Comparison of ENCODE assay signal across 25 cellular contexts in genomic region chr1:198711837-198712236, GRCh38.
DNase-seq lines count a peak whose midpoint lies in the region; ATAC-seq and TF ChIP-seq lines count a peak whose summit lies in the region.
"Had no signal": no experiment of that assay in that cellular context is flagged by ENCODE, and none has a peak within 500 bp of the region (broad histone marks: within the 10 kb centered on the region; RNA-seq: fewer than 3 reads in every experiment).

No MANE protein-coding gene starts in this region.

- peaks cover 9% of the 10 kb centered on the region for H3K4me1 ChIP-seq in CD8-positive, alpha-beta T cell (ENCODE audit: insufficient read depth, low read length)
- H3K4me1 ChIP-seq: heart left ventricle, lower lobe of right lung had no signal

- POLR2A ChIA-PET in CD8-positive, alpha-beta T cell (lab: Charles Lee), result interaction anchor here (0.8 kb wide), 1 partner anchor 11 kb away, joined by 5 read pairs; no protein-coding TSS in a partner anchor
- POLR2A ChIA-PET in T-cell (lab: Charles Lee), result interaction anchor here (0.6 to 1.0 kb wide), 3 partner anchors 20 to 76 kb away, joined by 3 to 5 read pairs (median 5); no protein-coding TSS in a partner anchor

- no peak overlapping the region for H3K4me3 Mint-ChIP-seq in CD8-positive, alpha-beta T cell
- no peak overlapping the region for H3K4me3 Mint-ChIP-seq in T-cell
- no peak overlapping the region for H3K4me3 Mint-ChIP-seq in effector memory CD8-positive, alpha-beta T cell
- H3K4me3 Mint-ChIP-seq: activated CD4-positive, alpha-beta T cell treated with anti-CD3 and anti-CD28 coated beads, Interleukin-2, amount 10 ng/mL, durations not matched to agents 7 days and 5 days; neural crest cell had no signal

- peaks cover 89% of the 10 kb centered on the region for H3K36me3 Mint-ChIP-seq in CD8-positive, alpha-beta T cell
- peaks cover 65% of the 10 kb centered on the region for H3K36me3 Mint-ChIP-seq in T-cell
- peaks cover 96% of the 10 kb centered on the region for H3K36me3 Mint-ChIP-seq in effector memory CD8-positive, alpha-beta T cell (ENCODE audit: insufficient read depth)

- peak overlapping the region; percentile 22 for H3K27ac Mint-ChIP-seq in CD8-positive, alpha-beta T cell
- H3K27ac Mint-ChIP-seq in T-cell, result peak overlapping the region; percentile 73 to 76
- peak overlapping the region in 1 of 2 donors; percentile 67 for H3K27ac Mint-ChIP-seq in effector memory CD8-positive, alpha-beta T cell
- H3K27ac Mint-ChIP-seq: activated CD4-positive, alpha-beta T cell treated with anti-CD3 and anti-CD28 coated beads, Interleukin-2, amount 10 ng/mL, durations not matched to agents 7 days and 5 days had no signal

- no peaks in the 10 kb centered on the region for H3K9me3 ChIP-seq in CD8-positive, alpha-beta T cell (ENCODE audit: low read length)
- no peaks in the 10 kb centered on the region for H3K9me3 ChIP-seq in WERI-Rb-1 (ENCODE audit: severe bottlenecking)
- H3K9me3 ChIP-seq: heart left ventricle, lower lobe of right lung had no signal

- H3K27me3 ChIP-seq in CD8-positive, alpha-beta T cell (ENCODE audit: insufficient read depth, low read length), result no peaks in the 10 kb centered on the region
- H3K27me3 ChIP-seq in WERI-Rb-1 (ENCODE audit: insufficient read depth, low read depth, severe bottlenecking), result no peaks in the 10 kb centered on the region

- TF ChIP-seq CTCF in CD8-positive, alpha-beta T cell (IDR thresholded peaks at IDR 0.05), result no peak
- no peak for TF ChIP-seq CTCF in WERI-Rb-1 (IDR thresholded peaks at IDR 0.05; ENCODE audit: low read depth, low read length)

- H3K4me3 ChIP-seq in CD8-positive, alpha-beta T cell (ENCODE audit: low read depth, low read length), result no peak overlapping the region
- H3K4me3 ChIP-seq in WERI-Rb-1 (ENCODE audit: low read depth, low read length), result no peak overlapping the region
- H3K4me3 ChIP-seq: heart left ventricle, lower lobe of right lung had no signal

- H3K27me3 Mint-ChIP-seq in CD8-positive, alpha-beta T cell (ENCODE audit: low read depth), result no peaks in the 10 kb centered on the region
- H3K27me3 Mint-ChIP-seq in T-cell, result no peaks in the 10 kb centered on the region
- H3K27me3 Mint-ChIP-seq in effector memory CD8-positive, alpha-beta T cell, result no peaks in the 10 kb centered on the region
- H3K27me3 Mint-ChIP-seq: activated CD4-positive, alpha-beta T cell treated with anti-CD3 and anti-CD28 coated beads, Interleukin-2, amount 10 ng/mL, durations not matched to agents 7 days and 5 days had no signal

- peaks cover 57% of the 10 kb centered on the region for H3K4me1 Mint-ChIP-seq in CD8-positive, alpha-beta T cell (ENCODE audit: low read depth)
- peaks cover 50 to 67% (median 55%) of the 10 kb centered on the region in 3 donors for H3K4me1 Mint-ChIP-seq in T-cell
- peaks cover 15 to 60% of the 10 kb centered on the region in 2 donors for H3K4me1 Mint-ChIP-seq in effector memory CD8-positive, alpha-beta T cell (ENCODE audit: low read depth in 2 of 2)
- H3K4me1 Mint-ChIP-seq: neural crest cell had no signal

- intact Hi-C loops in CD8-positive, alpha-beta T cell (cut with DNase I, micrococcal nuclease), result loop anchor here (2.0 to 10.0 kb wide), 4 partner anchors 15 to 1527 kb away; no protein-coding TSS in a partner anchor

- peaks cover 58% of the 10 kb centered on the region for H3K36me3 ChIP-seq in CD8-positive, alpha-beta T cell (ENCODE audit: insufficient read depth, low read length)
- no peaks in the 10 kb centered on the region for H3K36me3 ChIP-seq in WERI-Rb-1
- H3K36me3 ChIP-seq: lower lobe of right lung had no signal

- DNase-seq in A172 (ENCODE audit: low spot score) (peak; percentile 19), T-cell (no peak), epithelial cell of prostate (ENCODE audit: low read depth, low spot score) (no peak), NCI-H2227 (lab: John Stamatoyannopoulos, UW; ENCODE audit: unreplicated experiment) (no peak), iPS-NIHi11 (ENCODE audit: low spot score) (no peak), WERI-Rb-1 (no peak)
- no peak for DNase-seq in CD8-positive, alpha-beta T cell
- DNase-seq in effector memory CD8-positive, alpha-beta T cell, result no peak
- DNase-seq: activated CD4-positive, alpha-beta T cell treated with anti-CD3 and anti-CD28 coated beads, Interleukin-2, amount 10 ng/mL, durations not matched to agents 7 days and 5 days; DMS 273 treated with DMSO at 0.1 percent for 48 hours; effector CD4-positive, alpha-beta T cell; GOT3; heart left ventricle; kidney glomerular epithelial cell; lower lobe of right lung; NCI-H1092; NCI-H1694 treated with DMSO at 0.1 percent for 48 hours; NCI-H524; right cardiac atrium; SHP77; T-helper 9 cell; trophoblast cell had no signal

- H3K9me3 Mint-ChIP-seq in CD8-positive, alpha-beta T cell, result no peaks in the 10 kb centered on the region
- no peaks in the 10 kb centered on the region for H3K9me3 Mint-ChIP-seq in T-cell
- no peaks in the 10 kb centered on the region for H3K9me3 Mint-ChIP-seq in effector memory CD8-positive, alpha-beta T cell
- H3K9me3 Mint-ChIP-seq: activated CD4-positive, alpha-beta T cell treated with anti-CD3 and anti-CD28 coated beads, Interleukin-2, amount 10 ng/mL, durations not matched to agents 7 days and 5 days; neural crest cell had no signal

- no peak for ATAC-seq in CD8-positive, alpha-beta T cell
- no peak for ATAC-seq in T-cell (replicated peaks in 1 of 4)
- no peak for ATAC-seq in effector memory CD8-positive, alpha-beta T cell (replicated peaks)
- ATAC-seq: heart left ventricle, lower lobe of right lung, right cardiac atrium had no signal

- CTCF ChIA-PET in CD8-positive, alpha-beta T cell (lab: Charles Lee), result interaction anchor here (2.1 kb wide), 1 partner anchor 11 kb away, joined by 6 read pairs; no protein-coding TSS in a partner anchor
- CTCF ChIA-PET in T-cell (lab: Charles Lee), result interaction anchor here in 1 of 2 donors (0.8 kb wide), 1 partner anchor 10 kb away, joined by 3 read pairs; no protein-coding TSS in a partner anchor

- H3K27ac ChIP-seq in CD8-positive, alpha-beta T cell (ENCODE audit: low read depth, low read length), result no peak overlapping the region
- H3K27ac ChIP-seq in epithelial cell of prostate, result peak overlapping the region; percentile 61
- H3K27ac ChIP-seq in WERI-Rb-1, result no peak overlapping the region
- H3K27ac ChIP-seq: C4-2B, heart left ventricle, lower lobe of right lung, VCaP had no signal
